ENCODE assay signal across 8 cellular contexts in genomic region chr12:46219892-46220655, GRCh38. TPM values are rescaled to one million over a fixed set of nuclear protein-coding genes. Genes with fewer than 3 reads are reported as not detected.
DNase-seq lines count a peak whose midpoint lies in the region; ATAC-seq and TF ChIP-seq lines count a peak whose summit lies in the region.

No MANE protein-coding gene starts in this region.

- DNase-seq in EL (peak; percentile 92), lung microvascular endothelial cell (ENCODE audit: low read depth in 2 of 2) (peak; percentile 72 to 97), NCI-H69 (lab: John Stamatoyannopoulos, UW) (no peak)
- peak; percentile 68 for DNase-seq in activated naive CD8-positive, alpha-beta T cell treated with anti-CD3 and anti-CD28 coated beads for 36 hours

- H3K4me2 ChIP-seq in SU-DHL-6 (ENCODE audit: low read depth, low read length, poor library complexity, severe bottlenecking) = no peak overlapping the region

- peak overlapping the region; percentile 96 for H3K27ac Mint-ChIP-seq in activated naive CD8-positive, alpha-beta T cell treated with anti-CD3 and anti-CD28 coated beads for 36 hours
- H3K27ac Mint-ChIP-seq in stimulated activated memory B cell treated with anti-CD40 and anti-IgM and Interleukin-4, amounts not matched to agents 10 μg/mL and 1 μg/mL and 100 μg/mL, for 72 hours = peak overlapping the region; percentile 98

- peaks cover 87% of the 10 kb centered on the region for H3K36me3 Mint-ChIP-seq in activated naive CD8-positive, alpha-beta T cell treated with anti-CD3 and anti-CD28 coated beads for 36 hours
- peaks cover 74% of the 10 kb centered on the region for H3K36me3 Mint-ChIP-seq in stimulated activated memory B cell treated with anti-CD40 and anti-IgM and Interleukin-4, amounts not matched to agents 10 μg/mL and 1 μg/mL and 100 μg/mL, for 72 hours

- H3K36me3 ChIP-seq in SU-DHL-6 (ENCODE audit: low read length) = peaks cover 21% of the 10 kb centered on the region

- H3K27me3 ChIP-seq in SU-DHL-6 (ENCODE audit: low read length) = no peaks in the 10 kb centered on the region

- peaks cover 50% of the 10 kb centered on the region for H3F3A ChIP-seq in SU-DHL-6 (ENCODE audit: insufficient read depth)

- H3K9ac ChIP-seq in SU-DHL-6 (ENCODE audit: low read length) = no peak overlapping the region

- H3K4me3 ChIP-seq in SU-DHL-6 (ENCODE audit: insufficient read depth, low read length, poor library complexity, severe bottlenecking) = no peak overlapping the region

- H3K27me3 Mint-ChIP-seq in activated naive CD8-positive, alpha-beta T cell treated with anti-CD3 and anti-CD28 coated beads for 36 hours = no peaks in the 10 kb centered on the region
- H3K27me3 Mint-ChIP-seq in stimulated activated memory B cell treated with anti-CD40 and anti-IgM and Interleukin-4, amounts not matched to agents 10 μg/mL and 1 μg/mL and 100 μg/mL, for 72 hours = no peaks in the 10 kb centered on the region

- peak overlapping the region; percentile 60; the same call in 1 of the 2 replicates for H3K27ac ChIP-seq in SU-DHL-6 (ENCODE audit: low read depth, low read length)

- H3K79me2 ChIP-seq in SU-DHL-6 (ENCODE audit: insufficient read depth, low read length) = peaks cover 34% of the 10 kb centered on the region

- H3K9me2 ChIP-seq in SU-DHL-6 (replicated peaks; ENCODE audit: insufficient read depth, low read length) = no peaks in the 10 kb centered on the region

- H4K20me1 ChIP-seq in SU-DHL-6 (ENCODE audit: low read depth, low read length) = no peaks in the 10 kb centered on the region; the same call in 1 of the 2 replicates

- no peak for ATAC-seq in stimulated activated memory B cell treated with anti-CD40 and anti-IgM and Interleukin-4, amounts not matched to agents 10 μg/mL and 1 μg/mL and 100 μg/mL, for 72 hours
- no peak for ATAC-seq in HG03095 (IDR thresholded peaks at IDR 0.05; ENCODE audit: unreplicated experiment)
- ATAC-seq in HG03354 (IDR thresholded peaks at IDR 0.05; ENCODE audit: poor library complexity, severe bottlenecking, unreplicated experiment) = no peak

- H3K9me3 ChIP-seq in SU-DHL-6 (ENCODE audit: insufficient read depth, low read length) = no peaks in the 10 kb centered on the region

- no peak for TF ChIP-seq CTCF in SU-DHL-6 (IDR thresholded peaks at IDR 0.05; ENCODE audit: insufficient read depth, low read length, poor library complexity, severe bottlenecking)

- peaks cover 94% of the 10 kb centered on the region for H3K4me1 Mint-ChIP-seq in activated naive CD8-positive, alpha-beta T cell treated with anti-CD3 and anti-CD28 coated beads for 36 hours
- H3K4me1 Mint-ChIP-seq in stimulated activated memory B cell treated with anti-CD40 and anti-IgM and Interleukin-4, amounts not matched to agents 10 μg/mL and 1 μg/mL and 100 μg/mL, for 72 hours = peaks cover 94% of the 10 kb centered on the region

- H2AFZ ChIP-seq in SU-DHL-6 (ENCODE audit: low read depth, low read length, severe bottlenecking) = no peak overlapping the region

- H3K4me3 Mint-ChIP-seq in activated naive CD8-positive, alpha-beta T cell treated with anti-CD3 and anti-CD28 coated beads for 36 hours = peak overlapping the region; percentile 78
- H3K4me3 Mint-ChIP-seq in stimulated activated memory B cell treated with anti-CD40 and anti-IgM and Interleukin-4, amounts not matched to agents 10 μg/mL and 1 μg/mL and 100 μg/mL, for 72 hours = no peak overlapping the region

- peaks cover 9% of the 10 kb centered on the region for H3K9me3 Mint-ChIP-seq in activated naive CD8-positive, alpha-beta T cell treated with anti-CD3 and anti-CD28 coated beads for 36 hours
- no peaks in the 10 kb centered on the region for H3K9me3 Mint-ChIP-seq in stimulated activated memory B cell treated with anti-CD40 and anti-IgM and Interleukin-4, amounts not matched to agents 10 μg/mL and 1 μg/mL and 100 μg/mL, for 72 hours

RNA-seq across cellular contexts. Expression of gene SLC38A1, which starts 48.8 kb away (rescaled TPM):
- 100 to 1,000 TPM; 255 to 260 TPM for total RNA-seq in activated naive CD8-positive, alpha-beta T cell treated with anti-CD3 and anti-CD28 coated beads for 36 hours
- 92.0 and 157 TPM in 2 replicates for total RNA-seq in lung microvascular endothelial cell
